Comparison of ENCODE assay signal across 9 cellular contexts in the genomic region with DNA sequence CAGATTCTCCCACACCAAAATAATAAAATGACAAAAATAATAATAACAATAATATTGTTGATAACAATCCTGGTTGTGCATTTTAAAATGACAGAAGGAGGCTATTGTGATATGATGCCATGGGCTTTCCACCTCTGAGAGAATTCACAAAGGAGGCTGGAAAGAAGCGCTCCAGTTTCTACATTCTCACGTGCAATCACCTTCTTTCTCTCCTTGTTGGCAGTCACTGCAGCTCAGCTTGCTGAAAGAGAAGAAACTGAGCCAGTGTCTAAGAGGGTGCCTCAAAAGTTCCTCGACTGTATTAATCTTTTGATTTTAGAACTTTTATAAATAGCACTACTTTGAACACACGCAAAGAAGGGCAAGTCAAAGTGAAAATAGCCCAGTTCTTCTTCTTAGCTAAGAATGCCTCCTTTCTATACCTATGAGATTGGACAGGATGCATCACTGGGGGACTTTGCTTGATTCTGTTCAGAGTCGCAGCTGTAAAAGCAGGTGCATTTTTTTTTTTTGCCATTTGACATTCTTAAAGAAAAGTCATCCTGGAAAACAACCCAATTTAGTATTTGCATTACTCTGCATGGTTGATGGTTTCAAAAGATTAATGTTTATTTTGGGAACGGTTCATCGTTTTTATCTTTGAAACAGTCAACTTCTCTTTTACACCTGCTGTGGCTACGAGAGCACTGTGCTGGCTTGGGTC. TPM values are rescaled to one million over a fixed set of nuclear protein-coding genes. Genes with fewer than 3 reads are reported as not detected.
A peak's percentile ranks its signal among the peaks of the same experiment; 100 is the strongest.
DNase-seq lines count a peak whose midpoint lies in the region; ATAC-seq and TF ChIP-seq lines count a peak whose summit lies in the region.
"Had no signal": no experiment of that assay in that cellular context is flagged by ENCODE, and none has a peak within 500 bp of the region (broad histone marks: within the 10 kb centered on the region; RNA-seq: fewer than 3 reads in every experiment).

No MANE protein-coding gene starts in this region.

- DNase-seq in GM10248 (ENCODE audit: extremely low spot score) (peak; percentile 70), erythroblast (lab: John Stamatoyannopoulos, UW) (no peak), COR-L47 (lab: John Stamatoyannopoulos, UW) (no peak), omental fat pad (ENCODE audit: low spot score) (no peak)
- DNase-seq in stimulated activated CD4-positive, alpha-beta T cell treated with anti-CD3 and anti-CD28 coated beads, Interleukin-4, amount 100 ng/mL, for 1 hour, result no peak
- DNase-seq: effector memory CD8-positive, alpha-beta T cell had no signal

- no peak for TF ChIP-seq CTCF in GM10248 (IDR thresholded peaks at IDR 0.05; ENCODE audit: control extremely low read depth, extremely low read depth, low read depth, missing control alignments)
- no peak for TF ChIP-seq CTCF in omental fat pad (IDR thresholded peaks at IDR 0.05)

- ATAC-seq in GM19324 (IDR thresholded peaks at IDR 0.05; ENCODE audit: low FRiP score, unreplicated experiment) (peak; percentile 88), HG02840 (IDR thresholded peaks at IDR 0.05; ENCODE audit: low FRiP score, unreplicated experiment) (peak; percentile 96), HG03571 (IDR thresholded peaks at IDR 0.05; ENCODE audit: unreplicated experiment) (peak; percentile 93), omental fat pad (ENCODE audit: low FRiP score) (no peak)
- ATAC-seq: effector memory CD8-positive, alpha-beta T cell had no signal

- TF ChIP-seq POLR2A in erythroblast (IDR thresholded peaks at IDR 0.05; ENCODE audit: low read length), result no peak

- CTCF ChIA-PET in GM10248 (lab: Yijun Ruan, JAX), result interaction anchor here (0.6 to 2.0 kb wide), 5 partner anchors 9 to 84 kb away, joined by 3 to 7 read pairs (median 3); a partner anchor contains a TSS

- POLR2A ChIA-PET in GM10248 (lab: Yijun Ruan, JAX), result interaction anchor here (0.6 kb wide), 1 partner anchor 74 kb away, joined by 3 read pairs; no protein-coding TSS in a partner anchor

RNA-seq across cellular contexts. Expression of a gene that starts 12.4 kb away (rescaled TPM):
- 100 to 1,000 TPM; 202 to 235 (median 223) TPM for total RNA-seq in omental fat pad
